In the genomic region with DNA sequence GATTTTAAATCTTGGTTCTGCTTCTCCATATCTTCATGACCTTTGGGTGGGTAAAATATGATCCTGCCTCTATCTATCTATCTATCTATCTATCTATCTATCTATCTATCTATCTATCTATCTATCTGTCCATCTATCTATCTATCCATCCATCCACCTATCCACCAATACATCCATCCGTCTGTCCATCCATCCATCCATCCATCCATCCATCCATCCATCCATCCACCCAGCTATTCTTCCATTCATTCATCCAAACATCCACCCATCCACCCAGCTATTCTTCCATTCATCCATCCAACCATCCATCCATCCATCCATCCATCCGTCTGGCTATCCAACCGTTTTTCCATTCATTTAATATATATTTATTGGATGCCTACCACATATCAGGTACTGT, we compare ENCODE assay signal across 11 cellular contexts.
"Had no signal": no experiment of that assay in that cellular context is flagged by ENCODE, and none has a peak within 500 bp of the region (broad histone marks: within the 10 kb centered on the region; RNA-seq: fewer than 3 reads in every experiment).

No MANE protein-coding gene starts in this region.

- H3K4me3 Mint-ChIP-seq: activated CD4-positive, alpha-beta memory T cell treated with anti-CD3 and anti-CD28 coated beads, Interleukin-2, amount 10 ng/mL, durations not matched to agents 7 days and 5 days; activated CD4-positive, alpha-beta T cell treated with anti-CD3 and anti-CD28 coated beads for 36 hours had no signal

- H3K36me3 ChIP-seq: thyroid gland had no signal

- H3K4me1 ChIP-seq: thyroid gland had no signal

- DNase-seq: cortex of kidney, kidney glomerular epithelial cell, retina, SW 1271, thyroid gland had no signal

- H3K27me3 ChIP-seq: neutrophil, thyroid gland had no signal

- H3K4me3 ChIP-seq: hepatocyte, thyroid gland had no signal

- H3K27me3 Mint-ChIP-seq: activated CD4-positive, alpha-beta memory T cell treated with anti-CD3 and anti-CD28 coated beads, Interleukin-2, amount 10 ng/mL, durations not matched to agents 7 days and 5 days; activated CD4-positive, alpha-beta T cell treated with anti-CD3 and anti-CD28 coated beads for 36 hours had no signal

- H3K27ac ChIP-seq: epithelial cell of prostate, hepatocyte, thyroid gland, VCaP had no signal

- H3K9me3 ChIP-seq: neutrophil, thyroid gland had no signal
